32 cellular contexts compared by ENCODE assay signal in the genomic region with DNA sequence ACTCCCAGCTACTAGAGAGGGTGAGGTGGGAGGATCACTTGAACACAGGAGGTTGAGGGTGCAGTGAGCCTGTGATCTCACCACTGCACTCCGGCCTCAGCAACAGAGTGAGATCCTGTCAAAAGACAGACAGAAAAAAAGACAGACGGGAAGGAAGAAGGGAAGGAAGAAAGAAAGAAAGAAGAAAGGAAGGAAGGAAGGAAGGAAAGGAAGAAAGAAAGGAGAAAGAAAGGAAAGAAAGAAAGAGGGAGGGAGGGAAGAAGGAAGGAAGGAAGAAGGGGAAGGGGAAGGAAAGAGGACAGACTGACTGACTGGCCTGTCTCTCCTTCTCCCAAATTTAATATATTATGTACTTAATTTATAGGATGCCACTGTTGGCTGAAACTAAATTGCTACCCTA. TPM values are rescaled to one million over a fixed set of nuclear protein-coding genes. Genes with fewer than 3 reads are reported as not detected.
"Had no signal": no experiment of that assay in that cellular context is flagged by ENCODE, and none has a peak within 500 bp of the region (broad histone marks: within the 10 kb centered on the region; RNA-seq: fewer than 3 reads in every experiment).

No MANE protein-coding gene starts in this region.

- H3K9me3 ChIP-seq: colonic mucosa, esophagus squamous epithelium, gastrocnemius medialis had no signal

- FAIRE-seq: keratinocyte had no signal

- H3K27me3 Mint-ChIP-seq: dendritic cell treated with granulocyte-macrophage colony-stimulating factor and Interleukin-4, amounts not matched to agents 40 ng/mL and 50 ng/mL, for 4 days; effector memory CD8-positive, alpha-beta T cell; naive thymus-derived CD4-positive, alpha-beta T cell had no signal

- H3K36me3 ChIP-seq: colonic mucosa had no signal

- H3K4me1 Mint-ChIP-seq: endodermal cell; naive thymus-derived CD4-positive, alpha-beta T cell had no signal

- H3K27me3 ChIP-seq: colonic mucosa, esophagus squamous epithelium, gastrocnemius medialis, heart right ventricle, left lung had no signal

- ATAC-seq: effector memory CD8-positive, alpha-beta T cell; esophagus mucosa; gastrocnemius medialis; heart right ventricle; left cardiac atrium; left lung; left ventricle myocardium superior; naive thymus-derived CD4-positive, alpha-beta T cell had no signal

- H3K4me3 ChIP-seq: colonic mucosa, esophagus squamous epithelium, gastrocnemius medialis, heart right ventricle, left lung, lung had no signal

- DNase-seq: colonic mucosa; cortex of kidney; effector CD8-positive, alpha-beta T cell; effector memory CD8-positive, alpha-beta T cell; endodermal cell; erythroblast; esophagus squamous epithelium; foreskin fibroblast; foreskin melanocyte; gastrocnemius medialis; glutamatergic neuron; head of caudate nucleus; heart right ventricle; hippocampal formation; left cardiac atrium; left lung; left ventricle myocardium superior; mammary epithelial cell; mesendoderm; midbrain; naive thymus-derived CD4-positive, alpha-beta T cell had no signal

- H3K27ac ChIP-seq: colonic mucosa, epithelial cell of prostate, esophagus squamous epithelium, gastrocnemius medialis, heart right ventricle, left lung had no signal

- H3K9me3 Mint-ChIP-seq: dendritic cell treated with granulocyte-macrophage colony-stimulating factor and Interleukin-4, amounts not matched to agents 40 ng/mL and 50 ng/mL, for 4 days; effector memory CD8-positive, alpha-beta T cell; memory B cell had no signal

- H3K27ac Mint-ChIP-seq: dendritic cell treated with granulocyte-macrophage colony-stimulating factor and Interleukin-4, amounts not matched to agents 40 ng/mL and 50 ng/mL, for 4 days; effector memory CD8-positive, alpha-beta T cell; endodermal cell; memory B cell had no signal

- H3K4me1 ChIP-seq: colonic mucosa, esophagus squamous epithelium, gastrocnemius medialis, heart right ventricle, left lung had no signal

- H3K4me3 Mint-ChIP-seq: dendritic cell treated with granulocyte-macrophage colony-stimulating factor and Interleukin-4, amounts not matched to agents 40 ng/mL and 50 ng/mL, for 4 days; effector memory CD8-positive, alpha-beta T cell; endodermal cell; memory B cell; naive thymus-derived CD4-positive, alpha-beta T cell had no signal

RNA-seq across cellular contexts. Expression of a gene that starts 21.6 kb away (rescaled TPM):
- total RNA-seq: colonic mucosa; dermis microvascular lymphatic vessel endothelial cell; endodermal cell; esophagus mucosa; esophagus squamous epithelium; glomerular endothelial cell; kidney epithelial cell; left cardiac atrium; left lung; left ventricle myocardium superior; lung; mononuclear cell; mucosa of gallbladder; naive thymus-derived CD4-positive, alpha-beta T cell had no signal
- polyA plus RNA-seq: heart right ventricle; keratinocyte; lung; mammary epithelial cell; naive thymus-derived CD4-positive, alpha-beta T cell had no signal
